In genomic region chr12:120590741-120591407, GRCh38 we compare ENCODE assay signal across 18 cellular contexts. TPM values are rescaled to one million over a fixed set of nuclear protein-coding genes. Genes with fewer than 3 reads are reported as not detected.
DNase-seq lines count a peak whose midpoint lies in the region; ATAC-seq and TF ChIP-seq lines count a peak whose summit lies in the region.
"Had no signal": no experiment of that assay in that cellular context is flagged by ENCODE, and none has a peak within 500 bp of the region (broad histone marks: within the 10 kb centered on the region; RNA-seq: fewer than 3 reads in every experiment).

No MANE protein-coding gene starts in this region.

- POLR2A ChIA-PET in HCT116 (lab: Charles Lee): no interaction called here
- POLR2A ChIA-PET in naive thymus-derived CD8-positive, alpha-beta T cell (lab: Charles Lee): no interaction called here

- no peak overlapping the region for H2BK15ac ChIP-seq in neuronal stem cell (ENCODE audit: low read length)

- TF ChIP-seq POLR2A in HCT116 (IDR thresholded peaks at IDR 0.05; ENCODE audit: borderline replicate concordance, extremely low read depth, insufficient read depth, insufficient read length) (no peak), Peyer's patch (IDR thresholded peaks at IDR 0.05) (peak in 1 of 2 donors; percentile 49)

- peak; percentile 78 for ATAC-seq in HCT116
- no peak for ATAC-seq in HG02642 (IDR thresholded peaks at IDR 0.05; ENCODE audit: poor library complexity, unreplicated experiment)
- ATAC-seq in naive thymus-derived CD8-positive, alpha-beta T cell: no peak
- ATAC-seq: K562 had no signal

- H3K9me3 Mint-ChIP-seq in naive thymus-derived CD8-positive, alpha-beta T cell: no peaks in the 10 kb centered on the region
- H3K9me3 Mint-ChIP-seq: CD14-positive monocyte had no signal

- no peak overlapping the region for H2BK12ac ChIP-seq in neuronal stem cell (ENCODE audit: low read length)

- peak overlapping the region; percentile 20; the same call in 1 of the 2 replicates for H3K9ac ChIP-seq in HCT116 (ENCODE audit: low read length)
- no peak overlapping the region for H3K9ac ChIP-seq in neuronal stem cell (ENCODE audit: low read depth, low read length, poor library complexity)

- DNase-seq in HCT116 (ENCODE audit: low read depth, low spot score): peak; percentile 28
- peak in 2 of 3 donors; percentile 66 to 84 for DNase-seq in Peyer's patch
- peak; percentile 24 for DNase-seq in hepatocyte (ENCODE audit: low spot score)
- DNase-seq in neuronal stem cell (ENCODE audit: low spot score): no peak
- DNase-seq in C1 segment of cervical spinal cord (lab: John Stamatoyannopoulos, UW): no peak
- DNase-seq in GOT3 (lab: John Stamatoyannopoulos, UW): no peak
- DNase-seq in naive thymus-derived CD8-positive, alpha-beta T cell: no peak
- DNase-seq: Caco-2, NCI-H1048, NCI-H2107, NCI-H345, NCI-H526 treated with DMSO at 0.1 percent for 48 hours, SHP77 had no signal

- H3K14ac ChIP-seq in neuronal stem cell (ENCODE audit: low read length): no peak overlapping the region

- TF ChIP-seq RAD21 in HCT116 (IDR thresholded peaks at IDR 0.05; ENCODE audit: low read depth): no peak

- H3K4me2 ChIP-seq in HCT116 (ENCODE audit: low read length) (peak overlapping the region; percentile 52), hepatocyte (no peak overlapping the region), neuronal stem cell (ENCODE audit: insufficient read depth, low read length, poor library complexity, severe bottlenecking) (no peak overlapping the region)
- H3K4me2 ChIP-seq: A549 had no signal

- H3K27me3 ChIP-seq in HCT116 (ENCODE audit: insufficient read depth, low read length) (no peaks in the 10 kb centered on the region), Peyer's patch (no peaks in the 10 kb centered on the region), hepatocyte (no peaks in the 10 kb centered on the region), neuronal stem cell (ENCODE audit: control insufficient read depth in 3 of 3, insufficient read depth in 3 of 3, low read depth in 1 of 3, low read length in 3 of 3) (peaks cover 0 to 37% (median 0%) of the 10 kb centered on the region in 3 experiments)

- H3K9me3 ChIP-seq in HCT116 (ENCODE audit: control insufficient read depth in 1 of 2, insufficient read depth in 1 of 2, low read depth in 1 of 2, low read length in 2 of 2) (no peaks in the 10 kb centered on the region), Peyer's patch (no peaks in the 10 kb centered on the region), hepatocyte (ENCODE audit: low read depth) (no peaks in the 10 kb centered on the region), neuronal stem cell (replicated peaks in 1 of 2; ENCODE audit: control insufficient read depth in 2 of 2, insufficient read depth in 1 of 2, low read depth in 1 of 2, low read length in 2 of 2) (no peaks in the 10 kb centered on the region)
- H3K9me3 ChIP-seq: A549, Caco-2 had no signal

- H4K91ac ChIP-seq in neuronal stem cell (ENCODE audit: low read depth, low read length, poor library complexity): no peak overlapping the region

- H3K9me2 ChIP-seq in HCT116 (ENCODE audit: insufficient read depth) (no peaks in the 10 kb centered on the region), hepatocyte (replicated peaks; ENCODE audit: insufficient read depth) (no peaks in the 10 kb centered on the region)

- no peak overlapping the region for H2AK5ac ChIP-seq in neuronal stem cell (ENCODE audit: low read depth, low read length)

- no peaks in the 10 kb centered on the region for H3K27me3 Mint-ChIP-seq in naive thymus-derived CD8-positive, alpha-beta T cell

- H3K79me2 ChIP-seq in HCT116 (ENCODE audit: insufficient read depth, low read length): no peaks in the 10 kb centered on the region
- H3K79me2 ChIP-seq in hepatocyte: no peaks in the 10 kb centered on the region

- H4K20me1 ChIP-seq in HCT116 (ENCODE audit: insufficient read depth) (no peaks in the 10 kb centered on the region), hepatocyte (ENCODE audit: insufficient read depth, poor library complexity, severe bottlenecking) (no peaks in the 10 kb centered on the region)

- H3K79me1 ChIP-seq in neuronal stem cell (ENCODE audit: low read depth, low read length): no peaks in the 10 kb centered on the region

- H2AFZ ChIP-seq in HCT116 (ENCODE audit: low read depth, low read length, poor library complexity, severe bottlenecking): no peak overlapping the region
- no peak overlapping the region for H2AFZ ChIP-seq in hepatocyte
- no peak overlapping the region for H2AFZ ChIP-seq in neuronal stem cell (ENCODE audit: low read length)

- H3K27ac ChIP-seq in HCT116 (ENCODE audit: low read depth, low read length): no peak overlapping the region
- H3K27ac ChIP-seq in Peyer's patch: peak overlapping the region in 3 of 4 donors; percentile 59 to 86 (median 81)
- no peak overlapping the region for H3K27ac ChIP-seq in hepatocyte
- no peak overlapping the region for H3K27ac ChIP-seq in neuronal stem cell (replicated peaks; ENCODE audit: low read length)
- H3K27ac ChIP-seq: A549 had no signal

- H3K36me3 ChIP-seq in HCT116 (ENCODE audit: control insufficient read depth in 1 of 2, insufficient read depth in 2 of 2, low read length in 2 of 2): no peaks in the 10 kb centered on the region
- no peaks in the 10 kb centered on the region for H3K36me3 ChIP-seq in Peyer's patch
- no peaks in the 10 kb centered on the region for H3K36me3 ChIP-seq in hepatocyte (replicated peaks; ENCODE audit: insufficient read depth, low read depth)
- H3K36me3 ChIP-seq in neuronal stem cell (replicated peaks in 1 of 2; ENCODE audit: control insufficient read depth in 2 of 2, insufficient read depth in 2 of 2, low read length in 2 of 2): no peaks in the 10 kb centered on the region

- no peaks in the 10 kb centered on the region for H3K4me1 Mint-ChIP-seq in naive thymus-derived CD8-positive, alpha-beta T cell

- RAD21 ChIA-PET in HCT116 (lab: Charles Lee; ENCODE audit: low non-redundant PET in 1 of 2, low total read pairs in 2 of 2, uncharacterized antibody in 2 of 2, unreplicated experiment in 2 of 2): interaction anchor here in 1 of 2 experiments (0.5 kb wide), 1 partner anchor 11 kb away, joined by 4 read pairs; no protein-coding TSS in a partner anchor

- H3K36me3 Mint-ChIP-seq in naive thymus-derived CD8-positive, alpha-beta T cell: no peaks in the 10 kb centered on the region
- H3K36me3 Mint-ChIP-seq: CD14-positive monocyte had no signal

- intact Hi-C loops in HCT116 (cut with micrococcal nuclease): no loop called here

- TF ChIP-seq CTCF in HCT116 (IDR thresholded peaks at IDR 0.05 in 2 of 3, conservative IDR thresholded peaks at IDR 0.05 in 1 of 3; ENCODE audit: borderline replicate concordance in 1 of 3, insufficient read depth in 1 of 3, low read depth in 2 of 3, low read length in 2 of 3) (no peak), Peyer's patch (IDR thresholded peaks at IDR 0.05) (peak in 1 of 6 experiments; percentile 20), hepatocyte (IDR thresholded peaks at IDR 0.05; ENCODE audit: poor library complexity) (no peak)

- H3K27ac Mint-ChIP-seq in naive thymus-derived CD8-positive, alpha-beta T cell: no peak overlapping the region

- H3K4me1 ChIP-seq in HCT116 (ENCODE audit: control insufficient read depth in 1 of 2, insufficient read depth in 2 of 2, low read length in 2 of 2) (peaks cover 7 to 14% of the 10 kb centered on the region in 2 experiments; a peak in 3 of 4 replicates), Peyer's patch (no peaks in the 10 kb centered on the region), hepatocyte (ENCODE audit: insufficient read depth) (no peaks in the 10 kb centered on the region), neuronal stem cell (ENCODE audit: control insufficient read depth in 2 of 2, insufficient read depth in 1 of 2, low read depth in 1 of 2, low read length in 2 of 2) (peaks cover 0 to 3% of the 10 kb centered on the region in 2 donors)
- H3K4me1 ChIP-seq: A549, Caco-2 had no signal

- WGBS in hepatocyte (ENCODE audit: low lambda C conversion rate, missing lambda C conversion rate): 65% methylated on average over 6 of the region's 6 CpGs
- no CpG with 5 or more reads among the region's 6 CpGs for WGBS in neuronal stem cell (ENCODE audit: extremely low coverage in 2 of 2, insufficient read length in 2 of 2, insufficient replicate concordance in 1 of 2), 2 donors

- no TSS peak for BruUV-seq in HCT116 (replicated peaks; lab: Mats Ljungman, UMichigan)

- no peak overlapping the region for H3K4ac ChIP-seq in neuronal stem cell (ENCODE audit: low read length)

- peak overlapping the region; percentile 20 for H3K23ac ChIP-seq in neuronal stem cell (ENCODE audit: low read depth, low read length, poor library complexity)

- CTCF ChIA-PET in HCT116 (lab: Charles Lee): interaction anchor here (0.9 kb wide), 1 partner anchor 7 kb away, joined by 3 read pairs; no protein-coding TSS in a partner anchor

- H3K18ac ChIP-seq in neuronal stem cell (ENCODE audit: low read length): no peak overlapping the region

- H3K4me3 Mint-ChIP-seq in naive thymus-derived CD8-positive, alpha-beta T cell: no peak overlapping the region
- H3K4me3 Mint-ChIP-seq: CD14-positive monocyte had no signal

- H2BK120ac ChIP-seq in neuronal stem cell (ENCODE audit: low read depth, low read length): no peak overlapping the region

- H2BK5ac ChIP-seq in neuronal stem cell (ENCODE audit: low read length): no peak overlapping the region

- H4K8ac ChIP-seq in neuronal stem cell (ENCODE audit: low read depth, low read length): no peak overlapping the region

- H3K4me3 ChIP-seq in HCT116 (replicated peaks in 1 of 2; ENCODE audit: low read depth in 1 of 2, low read length in 2 of 2) (no peak overlapping the region), Peyer's patch (no peak overlapping the region), hepatocyte (no peak overlapping the region), neuronal stem cell (ENCODE audit: low read length in 2 of 2) (no peak overlapping the region)
- H3K4me3 ChIP-seq: A549, K562 had no signal

RNA-seq across cellular contexts. Expression of gene POP5, which starts 9.7 kb away (rescaled TPM):
- 66.9 TPM for total RNA-seq in HCT116 (2021; ENCODE audit: unreplicated experiment)
- polyA plus RNA-seq in HCT116 (2012): 61.1 and 67.8 TPM in 2 replicates
- total RNA-seq in Peyer's patch: 10 to 100 TPM; 22.5 to 75.9 (median 48.8) TPM
- total RNA-seq in hepatocyte: 29.3 and 34.0 TPM in 2 replicates
- 51.1 and 54.0 TPM in 2 replicates for polyA plus RNA-seq in hepatocyte
- 29.0 TPM for polyA plus RNA-seq in neuronal stem cell (2013, experiment 1 of 2)
- polyA plus RNA-seq in neuronal stem cell (2013, experiment 2 of 2): 30.3 TPM
- 10 to 100 TPM; 68.7 to 75.7 TPM for total RNA-seq in naive thymus-derived CD8-positive, alpha-beta T cell
- polyA plus RNA-seq in naive thymus-derived CD8-positive, alpha-beta T cell: 100 to 1,000 TPM; 121 to 126 (median 124) TPM

RNA-seq across cellular contexts. Expression of gene CABP1, which starts 49.6 kb away (rescaled TPM):
- total RNA-seq in HCT116 (2021; ENCODE audit: unreplicated experiment): 0.84 TPM
- 0.34 and 0.99 TPM in 2 replicates for polyA plus RNA-seq in HCT116 (2012)
- total RNA-seq in Peyer's patch: 1 to 10 TPM in 1 of 4 donors, under 1 TPM in 2, not detected in 1; 0.54 to 3.3 (median 0.95) TPM
- 1.5 TPM in 1 of 2 replicates, not detected in the other for total RNA-seq in hepatocyte
- 0.74 TPM in 1 of 2 replicates, not detected in the other for polyA plus RNA-seq in hepatocyte
- polyA plus RNA-seq in neuronal stem cell (2013, experiment 1 of 2): 1.2 TPM
- 1.2 TPM for polyA plus RNA-seq in neuronal stem cell (2013, experiment 2 of 2)
- under 1 TPM in 1 of 2 experiments, not detected in 1; 0.34 TPM for total RNA-seq in naive thymus-derived CD8-positive, alpha-beta T cell
- polyA plus RNA-seq in naive thymus-derived CD8-positive, alpha-beta T cell: not detected
- total RNA-seq: G401, K562 had no signal
- polyA plus RNA-seq: K562 had no signal

RNA-seq across cellular contexts. Expression of gene RNF10, which starts 56.7 kb away (rescaled TPM):
- 141 TPM for total RNA-seq in HCT116 (2021; ENCODE audit: unreplicated experiment)
- polyA plus RNA-seq in HCT116 (2012): 117 and 133 TPM in 2 replicates
- total RNA-seq in Peyer's patch: 100 to 1,000 TPM; 220 to 375 (median 305) TPM
- total RNA-seq in hepatocyte: 48.5 and 83.9 TPM in 2 replicates
- 128 and 142 TPM in 2 replicates for polyA plus RNA-seq in hepatocyte
- 124 TPM for polyA plus RNA-seq in neuronal stem cell (2013, experiment 1 of 2)
- 123 TPM for polyA plus RNA-seq in neuronal stem cell (2013, experiment 2 of 2)
- total RNA-seq in naive thymus-derived CD8-positive, alpha-beta T cell: 100 to 1,000 TPM; 246 to 247 TPM
- polyA plus RNA-seq in naive thymus-derived CD8-positive, alpha-beta T cell: 100 to 1,000 TPM in 1 of 3 donors, 10 to 100 TPM in 2; 84.3 to 119 (median 86.1) TPM

Comparison
In these comparisons a context has a peak if more than half of its experiments do, and no peak if none do; other contexts are left out.
1. DNase-seq: peak in HCT116 (single experiment), Peyer's patch (2 of 3) and hepatocyte (single experiment); none in neuronal stem cell (single experiment), C1 segment of cervical spinal cord (0 of 14), GOT3 (single experiment) and naive thymus-derived CD8-positive, alpha-beta T cell (0 of 10).
2. H3K27ac ChIP-seq: peak in Peyer's patch (3 of 4); none in HCT116 (single experiment), hepatocyte (single experiment) and neuronal stem cell (single experiment).